In genomic region chr14:105498430-105499255, GRCh38 we compare ENCODE assay signal across 15 cellular contexts. TPM values are rescaled to one million over a fixed set of nuclear protein-coding genes. Genes with fewer than 3 reads are reported as not detected.
A peak's percentile ranks its signal among the peaks of the same experiment; 100 is the strongest.
DNase-seq lines count a peak whose midpoint lies in the region; ATAC-seq, FAIRE-seq and TF ChIP-seq lines count a peak whose summit lies in the region.
"Had no signal": no experiment of that assay in that cellular context is flagged by ENCODE, and none has a peak within 500 bp of the region (broad histone marks: within the 10 kb centered on the region; RNA-seq: fewer than 3 reads in every experiment).

No MANE protein-coding gene starts in this region.

- WGBS in K562 (ENCODE audit: insufficient coverage, low coverage, missing lambda C conversion rate): 86% methylated on average over 11 of the region's 36 CpGs
- 100% methylated on average over 4 of the region's 36 CpGs for WGBS in right lobe of liver (ENCODE audit: insufficient coverage, low coverage, low lambda C conversion rate, missing lambda C conversion rate)

- no peak for TF ChIP-seq EP300 in K562 (IDR thresholded peaks at IDR 0.05; ENCODE audit: low read length)

- H3K4me3 ChIP-seq in K562: no peak overlapping the region
- H3K4me3 ChIP-seq in right lobe of liver: no peak overlapping the region
- H3K4me3 ChIP-seq: gastrocnemius medialis had no signal

- no TSS peak for BruUV-seq in K562 (replicated peaks; lab: Mats Ljungman, UMichigan)

- POLR2A ChIA-PET in K562 (lab: Yijun Ruan, JAX): interaction anchor here (0.7 kb wide), 1 partner anchor 431 kb away, joined by 3 read pairs; no protein-coding TSS in a partner anchor

- FAIRE-seq in K562 (lab: Jason Lieb, UNC): no peak
- FAIRE-seq: astrocyte had no signal

- no peaks in the 10 kb centered on the region for H4K20me1 ChIP-seq in K562 (replicated peaks; ENCODE audit: control insufficient read depth, insufficient read depth, low read length)

- H3K4me2 ChIP-seq in K562 (ENCODE audit: insufficient read depth, low read length): no peak overlapping the region

- H3K27ac Mint-ChIP-seq in stimulated activated naive B cell treated with anti-CD40 and anti-IgM and Interleukin-4, amounts not matched to agents 10 μg/mL and 1 μg/mL and 100 μg/mL, for 72 hours: peak overlapping the region; percentile 31
- H3K27ac Mint-ChIP-seq: nephron had no signal

- TF ChIP-seq RAD21 in K562 (CRISPR knock-in tag; conservative IDR thresholded peaks at IDR 0.05 in 1 of 2, IDR thresholded peaks at IDR 0.05 in 1 of 2): no peak

- H2AFZ ChIP-seq in K562 (ENCODE audit: low read depth, low read length): no peak overlapping the region

- TF ChIP-seq POLR2A in K562 (conservative IDR thresholded peaks at IDR 0.05) (no peak), right lobe of liver (IDR thresholded peaks at IDR 0.05) (no peak)

- H3K36me3 ChIP-seq in K562 (ENCODE audit: control insufficient read depth, insufficient read depth, low read length): no peaks in the 10 kb centered on the region
- peaks cover 0 to 3% (median 0%) of the 10 kb centered on the region in 4 donors for H3K36me3 ChIP-seq in right lobe of liver
- H3K36me3 ChIP-seq: gastrocnemius medialis had no signal

- in situ Hi-C loops in K562 (cut with MboI): no loop called here

- no peak overlapping the region for H3K4me3 Mint-ChIP-seq in stimulated activated naive B cell treated with anti-CD40 and anti-IgM and Interleukin-4, amounts not matched to agents 10 μg/mL and 1 μg/mL and 100 μg/mL, for 72 hours
- H3K4me3 Mint-ChIP-seq: nephron had no signal

- H3K27me3 ChIP-seq in K562 (ENCODE audit: control insufficient read depth in 2 of 2, insufficient read depth in 2 of 2, low read length in 2 of 2) (no peaks in the 10 kb centered on the region), right lobe of liver (no peaks in the 10 kb centered on the region)
- H3K27me3 ChIP-seq: gastrocnemius medialis had no signal

- H3K27ac ChIP-seq in K562 (ENCODE audit: extremely low read depth, low read depth, low read length): no peak overlapping the region
- peak overlapping the region in 1 of 3 donors; percentile 97 for H3K27ac ChIP-seq in right lobe of liver
- H3K27ac ChIP-seq: gastrocnemius medialis had no signal

- H3K4me1 Mint-ChIP-seq in stimulated activated naive B cell treated with anti-CD40 and anti-IgM and Interleukin-4, amounts not matched to agents 10 μg/mL and 1 μg/mL and 100 μg/mL, for 72 hours: peaks cover 5 to 6% of the 10 kb centered on the region in 2 donors
- H3K4me1 Mint-ChIP-seq: nephron had no signal

- no peaks in the 10 kb centered on the region for H3K79me2 ChIP-seq in K562 (ENCODE audit: control insufficient read depth, insufficient read depth, low read length)

- TF ChIP-seq CTCF in K562 (IDR thresholded peaks at IDR 0.05 in 2 of 3, conservative IDR thresholded peaks at IDR 0.05 in 1 of 3; ENCODE audit: insufficient read depth in 2 of 3, low read depth in 1 of 3, low read length in 3 of 3) (no peak), right lobe of liver (IDR thresholded peaks at IDR 0.05) (no peak)

- DNase-seq in NCI-H82 (lab: John Stamatoyannopoulos, UW): peak; percentile 18
- DNase-seq in NCI-H82 treated with DMSO at 0.1 percent for 48 hours (lab: John Stamatoyannopoulos, UW; ENCODE audit: unreplicated experiment): no peak
- DNase-seq in K562 (ENCODE audit: extremely low read depth in 1 of 4, low spot score in 3 of 4): no peak
- peak in 2 of 3 donors; percentile 45 to 57 for DNase-seq in right lobe of liver
- DNase-seq in stimulated activated naive B cell treated with anti-CD40 and anti-IgM and Interleukin-4, amounts not matched to agents 10 μg/mL and 1 μg/mL and 100 μg/mL, for 72 hours: no peak
- no peak for DNase-seq in HuH-7.5 (ENCODE audit: low spot score)
- no peak for DNase-seq in activated CD4-positive, CD25-positive, alpha-beta regulatory T cell (lab: John Stamatoyannopoulos, UW)
- DNase-seq: activated CD4-positive, CD25-positive, alpha-beta regulatory T cell treated with anti-CD3 and anti-CD28 coated beads, Interleukin-2, amount 50 U/mL, for 72 hours; effector memory CD4-positive, alpha-beta T cell; gastrocnemius medialis; NCI-H1105 had no signal

- H3K27me3 Mint-ChIP-seq in stimulated activated naive B cell treated with anti-CD40 and anti-IgM and Interleukin-4, amounts not matched to agents 10 μg/mL and 1 μg/mL and 100 μg/mL, for 72 hours: peaks cover 8 to 10% of the 10 kb centered on the region in 2 donors

- H3K9me3 ChIP-seq in K562 (replicated peaks; ENCODE audit: control insufficient read depth, insufficient read depth, low read depth, low read length) (no peaks in the 10 kb centered on the region), right lobe of liver (no peaks in the 10 kb centered on the region)
- H3K9me3 ChIP-seq: gastrocnemius medialis had no signal

- no peak overlapping the region; a peak in 1 of 4 replicates for H3K9ac ChIP-seq in K562 (ENCODE audit: insufficient read depth in 1 of 2, low read depth in 2 of 2, low read length in 2 of 2)

- intact Hi-C loops in K562 (cut with micrococcal nuclease) (no loop called here), right lobe of liver (cut with DNase I) (no loop called here)

- H3K9me1 ChIP-seq in K562 (ENCODE audit: control insufficient read depth, insufficient read depth, low read length): no peaks in the 10 kb centered on the region

- ATAC-seq in K562 (no peak), right lobe of liver (no peak), GM21367 (IDR thresholded peaks at IDR 0.05; ENCODE audit: unreplicated experiment) (no peak)
- ATAC-seq in stimulated activated naive B cell treated with anti-CD40 and anti-IgM and Interleukin-4, amounts not matched to agents 10 μg/mL and 1 μg/mL and 100 μg/mL, for 72 hours (replicated peaks): no peak
- ATAC-seq: gastrocnemius medialis had no signal

- H3K36me3 Mint-ChIP-seq in stimulated activated naive B cell treated with anti-CD40 and anti-IgM and Interleukin-4, amounts not matched to agents 10 μg/mL and 1 μg/mL and 100 μg/mL, for 72 hours: peaks cover 13 to 16% of the 10 kb centered on the region in 2 donors

- H3K4me1 ChIP-seq in K562 (replicated peaks in 1 of 2; ENCODE audit: control insufficient read depth in 2 of 2, insufficient read depth in 2 of 2, low read length in 2 of 2): peaks cover 0 to 61% of the 10 kb centered on the region in 2 experiments; a peak in 2 of 5 replicates
- H3K4me1 ChIP-seq in right lobe of liver: peaks cover 0 to 28% (median 13%) of the 10 kb centered on the region in 4 donors

- H3K9me3 Mint-ChIP-seq in stimulated activated naive B cell treated with anti-CD40 and anti-IgM and Interleukin-4, amounts not matched to agents 10 μg/mL and 1 μg/mL and 100 μg/mL, for 72 hours: no peaks in the 10 kb centered on the region
- H3K9me3 Mint-ChIP-seq: nephron had no signal

- CTCF ChIA-PET in K562 (lab: Yijun Ruan, JAX; ENCODE audit: low intra/inter-chr PET ratio): no interaction called here

RNA-seq across cellular contexts. Expression of gene TEDC1, which starts 7.6 kb away (rescaled TPM):
- total RNA-seq in K562 (2011; cell fraction: chromatin; rRNA removed; ENCODE audit: low replicate concordance): 5.0 and 22.4 TPM in 2 replicates
- 19.2 and 23.0 TPM in 2 replicates for total RNA-seq in K562 (2011; cell fraction: nucleolus; rRNA removed)
- total RNA-seq in K562 (2011; cell fraction: nucleoplasm; rRNA removed): 7.6 and 10.1 TPM in 2 replicates
- total RNA-seq in K562 (2014; rRNA removed) (26.4 and 28.3 TPM in 2 replicates), K562 (2014; rRNA removed; fragmentation: Illumina TruSeq; extraction: Trizol) (0.64 and 0.84 TPM in 2 replicates), K562 (2015; rRNA removed; fragmentation: Illumina TruSeq; extraction: Trizol) (6.6 and 8.8 TPM in 2 replicates), K562 (2021) (20.1 and 25.7 TPM in 2 replicates), right lobe of liver (1 to 10 TPM; 2.2 to 8.1 (median 3.9) TPM)
- polyA plus RNA-seq in K562 (2011; rRNA removed) (5.9 and 6.6 TPM in 2 replicates), K562 (2014; fragmentation: Illumina TruSeq; extraction: Trizol) (1.2 and 6.8 TPM in 2 replicates), K562 (2014; fragmentation: Nextera tagmentation; extraction: Ambion mirVana) (under 1 TPM; 0.21 to 0.25 TPM), K562 (2014; rRNA removed) (18.9 and 19.4 TPM in 2 replicates)
- 7.3 and 21.3 TPM in 2 replicates for polyA plus RNA-seq in K562 (2011; cell fraction: cytosol; rRNA removed)
- 19.1 and 36.6 TPM in 2 replicates for polyA plus RNA-seq in K562 (2011; cell fraction: nucleus; rRNA removed)
- 12.3 and 15.1 TPM in 2 replicates for polyA plus RNA-seq in K562 (2012)
- polyA minus RNA-seq in K562 (2011; rRNA and poly(A)+ RNA removed): 0.99 and 1.6 TPM in 2 replicates
- 7.5 and 8.6 TPM in 2 replicates for polyA minus RNA-seq in K562 (2011; cell fraction: cytosol; rRNA and poly(A)+ RNA removed)
- polyA minus RNA-seq in K562 (2011; cell fraction: nucleus; rRNA and poly(A)+ RNA removed): 10.3 and 11.8 TPM in 2 replicates

RNA-seq across cellular contexts. Expression of gene CRIP1, which starts 12.0 kb away (rescaled TPM):
- not detected in 2 replicates for total RNA-seq in K562 (2011; cell fraction: chromatin; rRNA removed; ENCODE audit: low replicate concordance)
- total RNA-seq in K562 (2011; cell fraction: nucleolus; rRNA removed): not detected in 2 replicates
- total RNA-seq in K562 (2011; cell fraction: nucleoplasm; rRNA removed): 0.29 TPM in 1 of 2 replicates, not detected in the other
- total RNA-seq in K562 (2014; rRNA removed) (not detected in 2 replicates), K562 (2014; rRNA removed; fragmentation: Illumina TruSeq; extraction: Trizol) (not detected in 2 replicates), K562 (2015; rRNA removed; fragmentation: Illumina TruSeq; extraction: Trizol) (not detected in 2 replicates), K562 (2021) (0.58 and 0.98 TPM in 2 replicates), right lobe of liver (1 to 10 TPM in 5 of 6 experiments, under 1 TPM in 1; 0.79 to 5.4 (median 2.7) TPM)
- polyA plus RNA-seq in K562 (2011; rRNA removed) (0.14 and 0.23 TPM in 2 replicates), K562 (2014; fragmentation: Illumina TruSeq; extraction: Trizol) (not detected in 2 replicates), K562 (2014; fragmentation: Nextera tagmentation; extraction: Ambion mirVana) (not detected), K562 (2014; rRNA removed) (0.11 TPM in 1 of 2 replicates, not detected in the other)
- 0.31 and 0.46 TPM in 2 replicates for polyA plus RNA-seq in K562 (2011; cell fraction: cytosol; rRNA removed)
- 0.21 and 1.1 TPM in 2 replicates for polyA plus RNA-seq in K562 (2011; cell fraction: nucleus; rRNA removed)
- 0.72 TPM in 1 of 2 replicates, not detected in the other for polyA plus RNA-seq in K562 (2012)
- not detected in 2 replicates for polyA minus RNA-seq in K562 (2011; rRNA and poly(A)+ RNA removed)
- 3.2 and 9.9 TPM in 2 replicates for polyA minus RNA-seq in K562 (2011; cell fraction: cytosol; rRNA and poly(A)+ RNA removed)
- 0.78 and 1.5 TPM in 2 replicates for polyA minus RNA-seq in K562 (2011; cell fraction: nucleus; rRNA and poly(A)+ RNA removed)
- total RNA-seq: A172 had no signal

RNA-seq across cellular contexts. Expression of gene CRIP2, which starts 24.0 kb away (rescaled TPM):
- 2.6 TPM in 1 of 2 replicates, not detected in the other for total RNA-seq in K562 (2011; cell fraction: chromatin; rRNA removed; ENCODE audit: low replicate concordance)
- total RNA-seq in K562 (2011; cell fraction: nucleolus; rRNA removed): 0.53 and 1.7 TPM in 2 replicates
- total RNA-seq in K562 (2011; cell fraction: nucleoplasm; rRNA removed): 1.2 and 1.5 TPM in 2 replicates
- total RNA-seq in K562 (2014; rRNA removed) (1.7 and 2.0 TPM in 2 replicates), K562 (2014; rRNA removed; fragmentation: Illumina TruSeq; extraction: Trizol) (not detected in 2 replicates), K562 (2015; rRNA removed; fragmentation: Illumina TruSeq; extraction: Trizol) (0.33 and 0.34 TPM in 2 replicates), K562 (2021) (1.2 and 1.7 TPM in 2 replicates), right lobe of liver (10 to 100 TPM; 11.2 to 50.0 (median 27.5) TPM)
- polyA plus RNA-seq in K562 (2011; rRNA removed) (1.0 and 2.2 TPM in 2 replicates), K562 (2014; fragmentation: Illumina TruSeq; extraction: Trizol) (0.18 and 0.51 TPM in 2 replicates), K562 (2014; fragmentation: Nextera tagmentation; extraction: Ambion mirVana) (under 1 TPM; 0.25 to 0.27 TPM), K562 (2014; rRNA removed) (0.16 and 1.2 TPM in 2 replicates)
- 4.4 and 9.0 TPM in 2 replicates for polyA plus RNA-seq in K562 (2011; cell fraction: cytosol; rRNA removed)
- polyA plus RNA-seq in K562 (2011; cell fraction: nucleus; rRNA removed): 4.8 and 11.0 TPM in 2 replicates
- polyA plus RNA-seq in K562 (2012): 1.4 and 1.9 TPM in 2 replicates
- polyA minus RNA-seq in K562 (2011; rRNA and poly(A)+ RNA removed): 0.39 TPM in 1 of 2 replicates, not detected in the other
- 1.2 and 2.0 TPM in 2 replicates for polyA minus RNA-seq in K562 (2011; cell fraction: cytosol; rRNA and poly(A)+ RNA removed)
- polyA minus RNA-seq in K562 (2011; cell fraction: nucleus; rRNA and poly(A)+ RNA removed): 0.67 and 0.94 TPM in 2 replicates

RNA-seq across cellular contexts. Expression of gene TMEM121, which starts 27.7 kb away (rescaled TPM):
- not detected in 2 replicates for total RNA-seq in K562 (2011; cell fraction: chromatin; rRNA removed; ENCODE audit: low replicate concordance)
- 0.39 TPM in 1 of 2 replicates, not detected in the other for total RNA-seq in K562 (2011; cell fraction: nucleolus; rRNA removed)
- not detected in 2 replicates for total RNA-seq in K562 (2011; cell fraction: nucleoplasm; rRNA removed)
- total RNA-seq in K562 (2014; rRNA removed) (0.36 TPM in 1 of 2 replicates, not detected in the other), K562 (2014; rRNA removed; fragmentation: Illumina TruSeq; extraction: Trizol) (not detected in 2 replicates), K562 (2015; rRNA removed; fragmentation: Illumina TruSeq; extraction: Trizol) (not detected in 2 replicates), K562 (2021) (0.31 TPM in 1 of 2 replicates, not detected in the other), right lobe of liver (1 to 10 TPM in 5 of 6 experiments, under 1 TPM in 1; 0.74 to 3.2 (median 2.2) TPM)
- polyA plus RNA-seq in K562 (2011; rRNA removed) (0.09 TPM in 1 of 2 replicates, not detected in the other), K562 (2014; fragmentation: Illumina TruSeq; extraction: Trizol) (not detected in 2 replicates), K562 (2014; fragmentation: Nextera tagmentation; extraction: Ambion mirVana) (not detected), K562 (2014; rRNA removed) (not detected in 2 replicates)
- 0.04 and 0.55 TPM in 2 replicates for polyA plus RNA-seq in K562 (2011; cell fraction: cytosol; rRNA removed)
- polyA plus RNA-seq in K562 (2011; cell fraction: nucleus; rRNA removed): 0.13 TPM in 1 of 2 replicates, not detected in the other
- polyA plus RNA-seq in K562 (2012): 0.12 TPM in 1 of 2 replicates, not detected in the other
- not detected in 2 replicates for polyA minus RNA-seq in K562 (2011; rRNA and poly(A)+ RNA removed)
- not detected in 2 replicates for polyA minus RNA-seq in K562 (2011; cell fraction: cytosol; rRNA and poly(A)+ RNA removed)
- 0.33 and 0.40 TPM in 2 replicates for polyA minus RNA-seq in K562 (2011; cell fraction: nucleus; rRNA and poly(A)+ RNA removed)

Comparison
In these comparisons a context has a peak if more than half of its experiments do, and no peak if none do; other contexts are left out.
1. DNase-seq: peak in NCI-H82 (single experiment) and right lobe of liver (2 of 3); none in NCI-H82 treated with DMSO at 0.1 percent for 48 hours (single experiment), K562 (0 of 4), stimulated activated naive B cell treated with anti-CD40 and anti-IgM and Interleukin-4, amounts not matched to agents 10 μg/mL and 1 μg/mL and 100 μg/mL, for 72 hours (single experiment), HuH-7.5 (single experiment) and activated CD4-positive, CD25-positive, alpha-beta regulatory T cell (0 of 4).